ENCODE assay signal across 12 cellular contexts in genomic region chr1:228913649-228914048, GRCh38.
"Had no signal": no experiment of that assay in that cellular context is flagged by ENCODE, and none has a peak within 500 bp of the region (broad histone marks: within the 10 kb centered on the region; RNA-seq: fewer than 3 reads in every experiment).

No MANE protein-coding gene starts in this region.

- H3K4me3 ChIP-seq: ascending aorta, esophagus muscularis mucosa, pancreas, tibial nerve had no signal

- DNase-seq: activated naive CD4-positive, alpha-beta T cell treated with anti-CD3 and anti-CD28 coated beads, Interleukin-2, amount 10 ng/mL, durations not matched to agents 7 days and 5 days; left ventricle myocardium superior; mesendoderm; pancreas; stimulated activated CD4-positive, alpha-beta T cell treated with anti-CD3 and anti-CD28 coated beads, Interleukin-2, amount 100 ng/mL, for 48 hours; T-cell; T-helper 9 cell had no signal

- H3K27ac Mint-ChIP-seq: activated naive CD4-positive, alpha-beta T cell treated with anti-CD3 and anti-CD28 coated beads, Interleukin-2, amount 10 ng/mL, durations not matched to agents 7 days and 5 days; stimulated activated memory B cell treated with anti-CD40 and anti-IgM and Interleukin-4, amounts not matched to agents 10 μg/mL and 1 μg/mL and 100 μg/mL, for 72 hours; T-cell had no signal

- H3K4me1 Mint-ChIP-seq: activated naive CD4-positive, alpha-beta T cell treated with anti-CD3 and anti-CD28 coated beads, Interleukin-2, amount 10 ng/mL, durations not matched to agents 7 days and 5 days; stimulated activated memory B cell treated with anti-CD40 and anti-IgM and Interleukin-4, amounts not matched to agents 10 μg/mL and 1 μg/mL and 100 μg/mL, for 72 hours; T-cell had no signal

- H3K36me3 Mint-ChIP-seq: stimulated activated memory B cell treated with anti-CD40 and anti-IgM and Interleukin-4, amounts not matched to agents 10 μg/mL and 1 μg/mL and 100 μg/mL, for 72 hours; T-cell had no signal

- H3K4me3 Mint-ChIP-seq: activated naive CD4-positive, alpha-beta T cell treated with anti-CD3 and anti-CD28 coated beads, Interleukin-2, amount 10 ng/mL, durations not matched to agents 7 days and 5 days; stimulated activated memory B cell treated with anti-CD40 and anti-IgM and Interleukin-4, amounts not matched to agents 10 μg/mL and 1 μg/mL and 100 μg/mL, for 72 hours; T-cell had no signal

- H3K4me1 ChIP-seq: ascending aorta, esophagus muscularis mucosa, pancreas, tibial nerve had no signal

- H3K27ac ChIP-seq: ascending aorta, esophagus muscularis mucosa, pancreas, tibial nerve had no signal

- H3K27me3 Mint-ChIP-seq: T-cell had no signal

- ATAC-seq: activated CD4-positive, CD25-positive, alpha-beta regulatory T cell treated with anti-CD3 and anti-CD28 coated beads, Interleukin-2, amount 50 U/mL, for 24 hours; left ventricle myocardium superior; pancreas; stimulated activated memory B cell treated with anti-CD40 and anti-IgM and Interleukin-4, amounts not matched to agents 10 μg/mL and 1 μg/mL and 100 μg/mL, for 72 hours; T-cell had no signal

- H3K27me3 ChIP-seq: ascending aorta, esophagus muscularis mucosa, pancreas, tibial nerve had no signal

- H3K36me3 ChIP-seq: ascending aorta, esophagus muscularis mucosa, pancreas, tibial nerve had no signal

- H3K9me3 Mint-ChIP-seq: stimulated activated memory B cell treated with anti-CD40 and anti-IgM and Interleukin-4, amounts not matched to agents 10 μg/mL and 1 μg/mL and 100 μg/mL, for 72 hours; T-cell had no signal
